11 cellular contexts compared by ENCODE assay signal in genomic region chr16:85562102-85562786, GRCh38. TPM values are rescaled to one million over a fixed set of nuclear protein-coding genes. Genes with fewer than 3 reads are reported as not detected.
DNase-seq lines count a peak whose midpoint lies in the region; ATAC-seq and TF ChIP-seq lines count a peak whose summit lies in the region.
"Had no signal": no experiment of that assay in that cellular context is flagged by ENCODE, and none has a peak within 500 bp of the region (broad histone marks: within the 10 kb centered on the region; RNA-seq: fewer than 3 reads in every experiment).

No MANE protein-coding gene starts in this region.

- H2AFZ ChIP-seq in mesenchymal stem cell (ENCODE audit: low read depth, low read length) (no peak overlapping the region), Karpas-422 (ENCODE audit: low read length) (no peak overlapping the region)

- no peak for ATAC-seq in Panc1

- no peaks in the 10 kb centered on the region for H3K9me2 ChIP-seq in Karpas-422 (replicated peaks; ENCODE audit: insufficient read depth, low read length)

- H3K18ac ChIP-seq in mesenchymal stem cell (ENCODE audit: low read depth in 1 of 2, low read length in 2 of 2), result peak overlapping the region; percentile 64 to 84

- H3K79me1 ChIP-seq in mesenchymal stem cell (replicated peaks; ENCODE audit: low read length, poor library complexity, severe bottlenecking), result peaks cover 49% of the 10 kb centered on the region

- no peak for TF ChIP-seq CTCF in Panc1 (IDR thresholded peaks at IDR 0.05)

- H3K4me1 ChIP-seq in Panc1 (ENCODE audit: control insufficient read depth, insufficient read depth, low read length), result peaks cover 70% of the 10 kb centered on the region
- H3K4me1 ChIP-seq in mesenchymal stem cell (ENCODE audit: control insufficient read depth, insufficient read depth, low read depth, low read length), result peaks cover 47% of the 10 kb centered on the region
- peaks cover 36% of the 10 kb centered on the region for H3K4me1 ChIP-seq in thymus (ENCODE audit: control insufficient read depth, insufficient read depth, low read length)
- peaks cover 8% of the 10 kb centered on the region for H3K4me1 ChIP-seq in Karpas-422 (ENCODE audit: low read length)

- H2BK5ac ChIP-seq in mesenchymal stem cell (ENCODE audit: low read depth, low read length, poor library complexity, severe bottlenecking), result no peak overlapping the region

- H2BK15ac ChIP-seq in mesenchymal stem cell (ENCODE audit: low read depth, poor library complexity, severe bottlenecking), result no peak overlapping the region

- no peaks in the 10 kb centered on the region for H3K27me3 ChIP-seq in Panc1 (ENCODE audit: control insufficient read depth, insufficient read depth, low read length)
- no peaks in the 10 kb centered on the region for H3K27me3 ChIP-seq in mesenchymal stem cell (ENCODE audit: control insufficient read depth in 1 of 2, insufficient read depth in 1 of 2, low read length in 2 of 2)
- H3K27me3 ChIP-seq in thymus (ENCODE audit: control insufficient read depth, insufficient read depth), result no peaks in the 10 kb centered on the region
- no peaks in the 10 kb centered on the region; the same call in 1 of the 2 replicates for H3K27me3 ChIP-seq in Karpas-422 (ENCODE audit: low read length)
- H3K27me3 ChIP-seq: MG63, vagina had no signal

- H3K9ac ChIP-seq in mesenchymal stem cell (ENCODE audit: low read length), result no peak overlapping the region
- no peak overlapping the region for H3K9ac ChIP-seq in Karpas-422 (ENCODE audit: low read length)

- H3K9me3 ChIP-seq in Panc1 (ENCODE audit: control insufficient read depth, insufficient read depth, low read depth, low read length) (no peaks in the 10 kb centered on the region), mesenchymal stem cell (ENCODE audit: control insufficient read depth, low read length) (no peaks in the 10 kb centered on the region), thymus (ENCODE audit: control insufficient read depth) (no peaks in the 10 kb centered on the region), Karpas-422 (ENCODE audit: low read length) (no peaks in the 10 kb centered on the region)
- H3K9me3 ChIP-seq: MG63, vagina had no signal

- peak; percentile 28 for DNase-seq in NCI-H748 (lab: John Stamatoyannopoulos, UW; ENCODE audit: unreplicated experiment)
- no peak for DNase-seq in NCI-H748 treated with DMSO at 0.1 percent for 48 hours (lab: John Stamatoyannopoulos, UW)
- no peak for DNase-seq in Panc1 (ENCODE audit: low read depth, low spot score)
- DNase-seq in mesenchymal stem cell, result no peak
- DNase-seq in Karpas-422, result no peak
- no peak for DNase-seq in hepatic stellate cell (ENCODE audit: low spot score)
- no peak for DNase-seq in anterior cingulate cortex (lab: John Stamatoyannopoulos, UW)
- DNase-seq: effector memory CD4-positive, alpha-beta T cell; MG63 had no signal

- no TSS peak for BruUV-seq in Panc1 (replicated peaks; lab: Mats Ljungman, UMichigan)

- H3K4me3 ChIP-seq in Panc1 (ENCODE audit: low read depth in 2 of 2, low read length in 2 of 2) (peak overlapping the region in 1 of 2 experiments; percentile 8; a peak in 1 of 4 replicates), mesenchymal stem cell (ENCODE audit: insufficient read depth in 1 of 2, low read depth in 1 of 2, low read length in 2 of 2) (no peak overlapping the region), thymus (ENCODE audit: low read length) (no peak overlapping the region), Karpas-422 (ENCODE audit: low read length) (no peak overlapping the region)
- H3K4me3 ChIP-seq: MG63, vagina had no signal

- H4K8ac ChIP-seq in mesenchymal stem cell (ENCODE audit: low read length), result peak overlapping the region; percentile 41

- H3K36me3 ChIP-seq in Panc1 (ENCODE audit: control insufficient read depth, insufficient read depth, low read length), result no peaks in the 10 kb centered on the region
- H3K36me3 ChIP-seq in mesenchymal stem cell (ENCODE audit: control insufficient read depth in 1 of 2, insufficient read depth in 2 of 2, low read depth in 1 of 2, low read length in 2 of 2), result peaks cover 0 to 5% of the 10 kb centered on the region in 2 experiments
- H3K36me3 ChIP-seq in thymus (ENCODE audit: control insufficient read depth, insufficient read depth), result peaks cover 7% of the 10 kb centered on the region
- no peaks in the 10 kb centered on the region for H3K36me3 ChIP-seq in Karpas-422 (ENCODE audit: insufficient read depth, low read length)
- H3K36me3 ChIP-seq: MG63, vagina had no signal

- no peaks in the 10 kb centered on the region for H3K79me2 ChIP-seq in Karpas-422 (ENCODE audit: low read length)

- 57% methylated on average over 19 of the region's 19 CpGs for WGBS in mesenchymal stem cell
- 94% methylated on average over 19 of the region's 19 CpGs for WGBS in thymus

- no peak overlapping the region for H3K23ac ChIP-seq in mesenchymal stem cell (ENCODE audit: low read length in 2 of 2)

- H3K27ac ChIP-seq in Panc1 (ENCODE audit: low read length), result peak overlapping the region; percentile 94
- H3K27ac ChIP-seq in mesenchymal stem cell (ENCODE audit: low read length, poor library complexity, severe bottlenecking), result no peak overlapping the region
- peak overlapping the region; percentile 46 for H3K27ac ChIP-seq in thymus (ENCODE audit: low read depth)
- no peak overlapping the region for H3K27ac ChIP-seq in Karpas-422 (ENCODE audit: low read length)

- POLR2A ChIA-PET in Panc1 (lab: Charles Lee), result interaction anchor here (0.5 to 0.6 kb wide), 2 partner anchors 17 to 19 kb away, joined by 4 to 9 read pairs; no protein-coding TSS in a partner anchor

- peak overlapping the region; percentile 64 for H2BK120ac ChIP-seq in mesenchymal stem cell (ENCODE audit: low read depth, low read length)

- peak overlapping the region; percentile 12 to 96 for H2BK12ac ChIP-seq in mesenchymal stem cell (ENCODE audit: low read length in 2 of 2)

- H3K14ac ChIP-seq in mesenchymal stem cell (ENCODE audit: low read length in 2 of 2), result peak overlapping the region in 1 of 2 experiments; percentile 74

- H4K20me1 ChIP-seq in Karpas-422 (ENCODE audit: insufficient read depth, low read depth, low read length), result peaks cover 4% of the 10 kb centered on the region; the same call in 1 of the 2 replicates

- no peak overlapping the region for H3K4me2 ChIP-seq in mesenchymal stem cell (ENCODE audit: low read length, poor library complexity, severe bottlenecking)
- no peak overlapping the region for H3K4me2 ChIP-seq in Karpas-422 (ENCODE audit: low read depth, low read length, poor library complexity, severe bottlenecking)

- peak overlapping the region; percentile 85 for H4K91ac ChIP-seq in mesenchymal stem cell (ENCODE audit: low read length)

- CTCF ChIA-PET in Panc1 (lab: Charles Lee), result no interaction called here

- intact Hi-C loops in Panc1 (cut with micrococcal nuclease; ENCODE audit: unreplicated experiment), result no loop called here

- in situ Hi-C loops in Panc1 (cut with HindIII; ENCODE audit: low pct_unique_long_range_greater_than_20kb, low sequenced_read_pairs), result no loop called here

- H2AK5ac ChIP-seq in mesenchymal stem cell (ENCODE audit: low read length, severe bottlenecking), result peak overlapping the region; percentile 94

- H3K4ac ChIP-seq in mesenchymal stem cell (ENCODE audit: low read depth in 1 of 2, low read length in 2 of 2), result peak overlapping the region; percentile 36 to 93

RNA-seq across cellular contexts. Expression of gene GSE1, which starts 50.9 kb away (rescaled TPM):
- 97.5 TPM for total RNA-seq in Panc1 (2021; ENCODE audit: unreplicated experiment)
- polyA plus RNA-seq in Panc1 (2012; ENCODE audit: insufficient read length), result 79.9 TPM
- polyA plus RNA-seq in mesenchymal stem cell (2013, experiment 1 of 2), result 39.2 TPM
- polyA plus RNA-seq in mesenchymal stem cell (2013, experiment 2 of 2), result 38.5 TPM
- 29.9 TPM for polyA plus RNA-seq in thymus
- total RNA-seq in Karpas-422 (2014; rRNA removed; shearing (Covaris generic); ENCODE audit: low replicate concordance), result 1.9 and 6.0 TPM in 2 replicates

Comparison
In these comparisons a context has a peak if more than half of its experiments do, and no peak if none do; other contexts are left out.
1. H3K27ac ChIP-seq: peak in Panc1 (single experiment) and thymus (single experiment); none in mesenchymal stem cell (single experiment) and Karpas-422 (single experiment).
2. RNA of gene GSE1, which starts 50.9 kb away (total RNA-seq): 97.5 TPM in Panc1 (single experiment); 1.9 to 6.0 TPM in Karpas-422; every median in the first group is over 10 times any median in the second.